ENCODE assay signal across 23 cellular contexts in genomic region chr13:54373211-54373610, GRCh38.
DNase-seq lines count a peak whose midpoint lies in the region; FAIRE-seq and TF ChIP-seq lines count a peak whose summit lies in the region.
"Had no signal": no experiment of that assay in that cellular context is flagged by ENCODE, and none has a peak within 500 bp of the region (broad histone marks: within the 10 kb centered on the region; RNA-seq: fewer than 3 reads in every experiment).

No MANE protein-coding gene starts in this region.

- no peak for TF ChIP-seq CTCF in testis (IDR thresholded peaks at IDR 0.05)

- TF ChIP-seq POLR2A in testis (IDR thresholded peaks at IDR 0.05): no peak
- no peak for TF ChIP-seq POLR2A in H54 (IDR thresholded peaks at IDR 0.05; ENCODE audit: low read depth, low read length)

- no peaks in the 10 kb centered on the region for H3K36me3 ChIP-seq in testis (ENCODE audit: low read depth, missing control alignments)
- H3K36me3 ChIP-seq: brain microvascular endothelial cell, colonic mucosa had no signal

- no peaks in the 10 kb centered on the region for H3K27me3 ChIP-seq in testis
- H3K27me3 ChIP-seq: brain microvascular endothelial cell, colonic mucosa had no signal

- H3K9me3 ChIP-seq in testis: no peaks in the 10 kb centered on the region
- H3K9me3 ChIP-seq: colonic mucosa had no signal

- H3K4me3 ChIP-seq in testis: no peak overlapping the region
- H3K4me3 ChIP-seq: colonic mucosa had no signal

- H3K27ac ChIP-seq in testis: no peak overlapping the region
- H3K27ac ChIP-seq: brain microvascular endothelial cell, colonic mucosa had no signal

- intact Hi-C loops in testis (cut with DNase I; ENCODE audit: low total_unique reads) (no loop called here), cardiac septum (cut with DNase I) (no loop called here)

- DNase-seq in NCI-H1105 treated with DMSO at 0.1 percent for 48 hours (lab: John Stamatoyannopoulos, UW) (peak; percentile 15), NCI-H1105 (lab: John Stamatoyannopoulos, UW) (no peak), NCI-H2171 (lab: John Stamatoyannopoulos, UW) (peak; percentile 81), cerebellar cortex (ENCODE audit: low spot score) (peak; percentile 50), testis (peak; percentile 18), ureter (ENCODE audit: low spot score) (no peak), H54 (ENCODE audit: insufficient read length, low spot score) (no peak), cardiac septum (ENCODE audit: low spot score) (no peak)
- DNase-seq: 8988T; activated CD4-positive, alpha-beta memory T cell treated with anti-CD3 and anti-CD28 coated beads, Interleukin-2, amount 10 ng/mL, durations not matched to agents 7 days and 5 days; activated effector memory CD4-positive, alpha-beta T cell treated with anti-CD3 and anti-CD28 coated beads, Interleukin-2, amount 50 U/mL, for 16 hours; brain microvascular endothelial cell; colonic mucosa; DMS79 treated with DMSO at 0.1 percent for 48 hours; effector memory CD8-positive, alpha-beta T cell; mammary epithelial cell; NCI-H1436; NCI-H510A treated with DMSO at 0.1 percent for 48 hours; nucleus accumbens; stimulated activated CD4-positive, alpha-beta T cell treated with anti-CD3 and anti-CD28 coated beads, Interleukin-2, amount 100 ng/mL, for 48 hours; stimulated activated naive CD4-positive, alpha-beta T cell treated with Interleukin-2 at 50 U/mL for 16 hours; T1000 had no signal

- no peak for FAIRE-seq in H54 (lab: Jason Lieb, UNC)
- FAIRE-seq: GM12892 had no signal

- 0 to 32% methylated on average over 1 of the region's 1 CpG for WGBS in testis, 2 donors

- no peaks in the 10 kb centered on the region for H3K4me1 ChIP-seq in testis
- H3K4me1 ChIP-seq: colonic mucosa had no signal

Comparison
In these comparisons a context has a peak if more than half of its experiments do, and no peak if none do; other contexts are left out.
1. DNase-seq: peak in NCI-H1105 treated with DMSO at 0.1 percent for 48 hours (single experiment), NCI-H2171 (single experiment), cerebellar cortex (single experiment) and testis (single experiment); none in NCI-H1105 (single experiment), ureter (single experiment), H54 (single experiment) and cardiac septum (single experiment).